ENCODE assay signal across 24 cellular contexts in genomic region chr7:3533040-3533439, GRCh38.
"Had no signal": no experiment of that assay in that cellular context is flagged by ENCODE, and none has a peak within 500 bp of the region (broad histone marks: within the 10 kb centered on the region; RNA-seq: fewer than 3 reads in every experiment).

No MANE protein-coding gene starts in this region.

- H3K4me1 Mint-ChIP-seq: natural killer cell; neural crest cell; stimulated activated effector memory CD8-positive, alpha-beta T cell treated with anti-CD3 and anti-CD28 coated beads, Interleukin-12 subunit alpha, Interleukin-12 subunit beta, amount 100 ng/mL, for 72 hours had no signal

- H3K36me3 ChIP-seq: esophagus squamous epithelium, gastroesophageal sphincter, left ventricle myocardium inferior, lower lobe of right lung, suprapubic skin, thyroid gland, uterus had no signal

- H3K9me3 ChIP-seq: esophagus squamous epithelium, gastroesophageal sphincter, left ventricle myocardium inferior, lower lobe of right lung, suprapubic skin, thyroid gland, uterus had no signal

- H3K4me1 ChIP-seq: esophagus squamous epithelium, gastroesophageal sphincter, left ventricle myocardium inferior, lower lobe of right lung, suprapubic skin, thyroid gland, uterus had no signal

- H3K4me3 ChIP-seq: esophagus squamous epithelium, gastroesophageal sphincter, left ventricle myocardium inferior, lower lobe of right lung, suprapubic skin, thyroid gland, uterus had no signal

- H3K27ac Mint-ChIP-seq: memory B cell; mesothelial cell of epicardium; natural killer cell; stimulated activated effector memory CD8-positive, alpha-beta T cell treated with anti-CD3 and anti-CD28 coated beads, Interleukin-12 subunit alpha, Interleukin-12 subunit beta, amount 100 ng/mL, for 72 hours; type B pancreatic cell had no signal

- H3K27ac ChIP-seq: epithelial cell of prostate, esophagus squamous epithelium, gastroesophageal sphincter, left ventricle myocardium inferior, lower lobe of right lung, suprapubic skin, thyroid gland, uterus had no signal

- H3K27me3 Mint-ChIP-seq: type B pancreatic cell had no signal

- ATAC-seq: gastroesophageal sphincter; lower lobe of right lung; natural killer cell; right cardiac atrium; stimulated activated effector memory CD8-positive, alpha-beta T cell treated with anti-CD3 and anti-CD28 coated beads, Interleukin-12 subunit alpha, Interleukin-12 subunit beta, amount 100 ng/mL, for 72 hours; stimulated activated naive CD8-positive, alpha-beta T cell treated with anti-CD3 and anti-CD28 coated beads, Interleukin-15, Interleukin-2, amounts not matched to agents 100 U/mL and 50 U/mL, for 24 hours had no signal

- H3K36me3 Mint-ChIP-seq: memory B cell; mesothelial cell of epicardium; natural killer cell; stimulated activated effector memory CD8-positive, alpha-beta T cell treated with anti-CD3 and anti-CD28 coated beads, Interleukin-12 subunit alpha, Interleukin-12 subunit beta, amount 100 ng/mL, for 72 hours; type B pancreatic cell had no signal

- H3K4me3 Mint-ChIP-seq: memory B cell; mesothelial cell of epicardium; natural killer cell; neural crest cell; stimulated activated effector memory CD8-positive, alpha-beta T cell treated with anti-CD3 and anti-CD28 coated beads, Interleukin-12 subunit alpha, Interleukin-12 subunit beta, amount 100 ng/mL, for 72 hours; type B pancreatic cell had no signal

- H3K9me3 Mint-ChIP-seq: memory B cell; mesothelial cell of epicardium; natural killer cell; neural crest cell; stimulated activated effector memory CD8-positive, alpha-beta T cell treated with anti-CD3 and anti-CD28 coated beads, Interleukin-12 subunit alpha, Interleukin-12 subunit beta, amount 100 ng/mL, for 72 hours; type B pancreatic cell had no signal

- DNase-seq: effector memory CD4-positive, alpha-beta T cell; esophagus squamous epithelium; foreskin fibroblast; glutamatergic neuron; left ventricle myocardium inferior; lower lobe of right lung; natural killer cell; right cardiac atrium; small intestine; stimulated activated CD4-positive, alpha-beta T cell treated with anti-CD3 and anti-CD28 coated beads, Interleukin-12 subunit alpha, Interleukin-12 subunit beta, amount 100 ng/mL, for 4 hours; stimulated activated CD4-positive, alpha-beta T cell treated with anti-CD3 and anti-CD28 coated beads, Interleukin-4, amount 100 ng/mL, for 1 hour; stimulated activated CD8-positive, alpha-beta memory T cell treated with anti-CD3 and anti-CD28 coated beads, Interleukin-4, amount 100 ng/mL, for 48 hours; stimulated activated naive CD8-positive, alpha-beta T cell treated with anti-CD3 and anti-CD28 coated beads, Interleukin-15, Interleukin-2, amounts not matched to agents 100 U/mL and 50 U/mL, for 24 hours; thyroid gland; uterus had no signal

- FAIRE-seq: keratinocyte, small intestine had no signal

- H3K27me3 ChIP-seq: esophagus squamous epithelium, gastroesophageal sphincter, suprapubic skin, thyroid gland, uterus had no signal
